17 cellular contexts compared by ENCODE assay signal in genomic region chr11:111571829-111572501, GRCh38. TPM values are rescaled to one million over a fixed set of nuclear protein-coding genes. Genes with fewer than 3 reads are reported as not detected.
DNase-seq lines count a peak whose midpoint lies in the region; ATAC-seq and TF ChIP-seq lines count a peak whose summit lies in the region.
"Had no signal": no experiment of that assay in that cellular context is flagged by ENCODE, and none has a peak within 500 bp of the region (broad histone marks: within the 10 kb centered on the region; RNA-seq: fewer than 3 reads in every experiment).

No MANE protein-coding gene starts in this region.

- H3K23ac ChIP-seq in mesenchymal stem cell (ENCODE audit: low read length in 2 of 2) = no peak overlapping the region
- no peak overlapping the region for H3K23ac ChIP-seq in mesendoderm (ENCODE audit: low read length)

- H4K20me1 ChIP-seq in Loucy (ENCODE audit: insufficient read depth, low read length, poor library complexity, severe bottlenecking) = no peaks in the 10 kb centered on the region

- no peak for TF ChIP-seq CTCF in Loucy (conservative IDR thresholded peaks at IDR 0.05; ENCODE audit: low read length)

- no peak overlapping the region for H3K18ac ChIP-seq in mesenchymal stem cell (ENCODE audit: low read depth in 1 of 2, low read length in 2 of 2)
- no peak overlapping the region for H3K18ac ChIP-seq in mesendoderm (ENCODE audit: low read length)

- H3K14ac ChIP-seq in mesenchymal stem cell (ENCODE audit: low read length in 2 of 2) = no peak overlapping the region

- no peak overlapping the region for H2BK12ac ChIP-seq in mesenchymal stem cell (ENCODE audit: low read length in 2 of 2)

- H3K4me3 ChIP-seq in Loucy (ENCODE audit: low read length, poor library complexity, severe bottlenecking) = peak overlapping the region; percentile 28
- H3K4me3 ChIP-seq in mesenchymal stem cell (ENCODE audit: insufficient read depth in 1 of 2, low read depth in 1 of 2, low read length in 2 of 2) = no peak overlapping the region
- H3K4me3 ChIP-seq in mesendoderm (ENCODE audit: low read length) = no peak overlapping the region
- H3K4me3 ChIP-seq: upper lobe of left lung had no signal

- H3K27me3 ChIP-seq in Loucy (ENCODE audit: insufficient read depth, low read length, poor library complexity, severe bottlenecking) = no peaks in the 10 kb centered on the region
- no peaks in the 10 kb centered on the region for H3K27me3 ChIP-seq in mesenchymal stem cell (ENCODE audit: control insufficient read depth in 1 of 2, insufficient read depth in 1 of 2, low read length in 2 of 2)
- no peaks in the 10 kb centered on the region for H3K27me3 ChIP-seq in mesendoderm (ENCODE audit: insufficient read depth, low read length, poor library complexity)
- H3K27me3 ChIP-seq: upper lobe of left lung had no signal

- H3K4ac ChIP-seq in mesenchymal stem cell (ENCODE audit: low read depth in 1 of 2, low read length in 2 of 2) (no peak overlapping the region), mesendoderm (ENCODE audit: low read depth, low read length) (no peak overlapping the region)

- H3K4me1 ChIP-seq in Loucy (ENCODE audit: insufficient read depth, low read length, poor library complexity, severe bottlenecking) = peaks cover 58% of the 10 kb centered on the region
- peaks cover 8% of the 10 kb centered on the region for H3K4me1 ChIP-seq in mesenchymal stem cell (ENCODE audit: control insufficient read depth, insufficient read depth, low read depth, low read length)
- no peaks in the 10 kb centered on the region for H3K4me1 ChIP-seq in mesendoderm (ENCODE audit: control insufficient read depth, low read depth, low read length)

- peak; percentile 13 for DNase-seq in GM03348 (ENCODE audit: low spot score)
- DNase-seq in dermis blood vessel endothelial cell = peak; percentile 44
- DNase-seq in mesenchymal stem cell = no peak
- DNase-seq in activated gamma-delta T cell treated with Interleukin-2 at 50 U/mL for 16 hours = no peak
- DNase-seq in activated CD4-positive, CD25-positive, alpha-beta regulatory T cell (lab: John Stamatoyannopoulos, UW) = no peak
- no peak for DNase-seq in mesendoderm
- DNase-seq: activated naive CD4-positive, alpha-beta T cell treated with anti-CD3 and anti-CD28 coated beads for 36 hours; aorta; CD4-positive, alpha-beta memory T cell; left colon; NCI-H1436; NCI-H2171; RPMI8226; stimulated activated naive CD4-positive, alpha-beta T cell treated with Interleukin-2 at 50 U/mL for 16 hours; upper lobe of left lung had no signal

- H3K9me2 ChIP-seq in Loucy (replicated peaks; ENCODE audit: low read depth, low read length) = no peaks in the 10 kb centered on the region

- H2AK5ac ChIP-seq in mesenchymal stem cell (ENCODE audit: low read length, severe bottlenecking) (no peak overlapping the region), mesendoderm (ENCODE audit: low read length) (no peak overlapping the region)

- H2BK5ac ChIP-seq in mesenchymal stem cell (ENCODE audit: low read depth, low read length, poor library complexity, severe bottlenecking) (no peak overlapping the region), mesendoderm (ENCODE audit: low read length) (no peak overlapping the region)

- no peak for ATAC-seq in GM19328 (IDR thresholded peaks at IDR 0.05; ENCODE audit: unreplicated experiment)
- ATAC-seq: left colon had no signal

- H2BK120ac ChIP-seq in mesenchymal stem cell (ENCODE audit: low read depth, low read length) = no peak overlapping the region
- H2BK120ac ChIP-seq in mesendoderm (ENCODE audit: low read depth, low read length) = no peak overlapping the region

- H2AFZ ChIP-seq in Loucy (ENCODE audit: low read length) = peak overlapping the region; percentile 31; the same call in 1 of the 2 replicates
- no peak overlapping the region for H2AFZ ChIP-seq in mesenchymal stem cell (ENCODE audit: low read depth, low read length)

- H3K27ac ChIP-seq in mesenchymal stem cell (ENCODE audit: low read length, poor library complexity, severe bottlenecking) = no peak overlapping the region
- H3K27ac ChIP-seq in mesendoderm (ENCODE audit: low read depth, low read length) = no peak overlapping the region
- H3K27ac ChIP-seq: upper lobe of left lung had no signal

- 89% methylated on average over 4 of the region's 6 CpGs for WGBS in mesenchymal stem cell
- WGBS in mesendoderm (ENCODE audit: extremely low coverage, insufficient coverage, low lambda C conversion rate) = no CpG with 5 or more reads among the region's 6 CpGs

- 0 out of 2 replicates have a peak, but pooled peaks cover 4% of the 10 kb centered on the region for H3F3A ChIP-seq in Loucy (ENCODE audit: low read depth)

- H3K9ac ChIP-seq in Loucy (ENCODE audit: low read depth, low read length, poor library complexity, severe bottlenecking) (peak overlapping the region; percentile 17), mesenchymal stem cell (ENCODE audit: low read length) (no peak overlapping the region), mesendoderm (ENCODE audit: low read length) (no peak overlapping the region)

- H3K4me2 ChIP-seq in Loucy (ENCODE audit: low read depth, low read length, poor library complexity, severe bottlenecking) (peak overlapping the region; percentile 52), mesenchymal stem cell (ENCODE audit: low read length, poor library complexity, severe bottlenecking) (no peak overlapping the region), mesendoderm (ENCODE audit: low read length) (no peak overlapping the region)

- H3K56ac ChIP-seq in mesendoderm (ENCODE audit: low read length) = no peak overlapping the region

- no peaks in the 10 kb centered on the region for H3K79me2 ChIP-seq in Loucy (ENCODE audit: insufficient read depth, low read length)
- no peaks in the 10 kb centered on the region for H3K79me2 ChIP-seq in mesendoderm (ENCODE audit: control insufficient read depth, insufficient read depth, low read length)

- peak overlapping the region; percentile 72 for H4K8ac ChIP-seq in mesenchymal stem cell (ENCODE audit: low read length)
- H4K8ac ChIP-seq in mesendoderm (ENCODE audit: low read depth, low read length) = no peak overlapping the region

- no peak overlapping the region for H2BK15ac ChIP-seq in mesenchymal stem cell (ENCODE audit: low read depth, poor library complexity, severe bottlenecking)
- H2BK15ac ChIP-seq in mesendoderm (replicated peaks; ENCODE audit: low read depth) = no peak overlapping the region

- H3K9me3 ChIP-seq in Loucy (ENCODE audit: insufficient read depth, low read depth, low read length) = no peaks in the 10 kb centered on the region
- H3K9me3 ChIP-seq in mesenchymal stem cell (ENCODE audit: control insufficient read depth, low read length) = no peaks in the 10 kb centered on the region
- H3K9me3 ChIP-seq: upper lobe of left lung had no signal

- no peak overlapping the region for H4K91ac ChIP-seq in mesenchymal stem cell (ENCODE audit: low read length)

- no peak overlapping the region for H4K5ac ChIP-seq in mesendoderm (ENCODE audit: low read length)

- no peaks in the 10 kb centered on the region for H3K79me1 ChIP-seq in mesenchymal stem cell (replicated peaks; ENCODE audit: low read length, poor library complexity, severe bottlenecking)
- H3K79me1 ChIP-seq in mesendoderm (ENCODE audit: low read length) = no peaks in the 10 kb centered on the region

- H3K36me3 ChIP-seq in Loucy (ENCODE audit: insufficient read depth, low read length) = no peaks in the 10 kb centered on the region
- H3K36me3 ChIP-seq in mesenchymal stem cell (ENCODE audit: control insufficient read depth in 1 of 2, insufficient read depth in 2 of 2, low read depth in 1 of 2, low read length in 2 of 2) = no peaks in the 10 kb centered on the region
- H3K36me3 ChIP-seq in mesendoderm (ENCODE audit: control insufficient read depth, insufficient read depth, low read length) = no peaks in the 10 kb centered on the region
- H3K36me3 ChIP-seq: upper lobe of left lung had no signal

RNA-seq across cellular contexts. Expression of gene SIK2, which starts 30.3 kb away (rescaled TPM):
- total RNA-seq in dermis blood vessel endothelial cell = 12.8 and 13.2 TPM in 2 replicates
- polyA plus RNA-seq in mesenchymal stem cell (2013, experiment 1 of 2) = 8.1 TPM
- polyA plus RNA-seq in mesenchymal stem cell (2013, experiment 2 of 2) = 8.1 TPM
- 4.1 TPM for polyA plus RNA-seq in mesendoderm (2013, experiment 1 of 2)
- 4.1 TPM for polyA plus RNA-seq in mesendoderm (2013, experiment 2 of 2)

RNA-seq across cellular contexts. Expression of gene LAYN, which starts 31.4 kb away (rescaled TPM):
- 71.8 and 91.7 TPM in 2 replicates for total RNA-seq in dermis blood vessel endothelial cell
- 41.2 TPM for polyA plus RNA-seq in mesenchymal stem cell (2013, experiment 1 of 2)
- polyA plus RNA-seq in mesenchymal stem cell (2013, experiment 2 of 2) = 40.6 TPM
- polyA plus RNA-seq in mesendoderm (2013, experiment 1 of 2) = 2.3 TPM
- polyA plus RNA-seq in mesendoderm (2013, experiment 2 of 2) = 2.7 TPM
- total RNA-seq: CD4-positive, alpha-beta memory T cell had no signal
- polyA plus RNA-seq: CD4-positive, alpha-beta memory T cell had no signal

RNA-seq across cellular contexts. Expression of gene HOATZ, which starts 57.4 kb away (rescaled TPM):
- total RNA-seq in dermis blood vessel endothelial cell = not detected in 2 replicates
- polyA plus RNA-seq in mesenchymal stem cell (2013, experiment 1 of 2) = 0.07 TPM
- polyA plus RNA-seq in mesenchymal stem cell (2013, experiment 2 of 2) = 0.07 TPM
- 0.34 TPM for polyA plus RNA-seq in mesendoderm (2013, experiment 1 of 2)
- polyA plus RNA-seq in mesendoderm (2013, experiment 2 of 2) = 0.11 TPM
- total RNA-seq: activated naive CD4-positive, alpha-beta T cell treated with anti-CD3 and anti-CD28 coated beads for 36 hours; aorta; CD4-positive, alpha-beta memory T cell; left colon had no signal
- polyA plus RNA-seq: aorta; CD4-positive, alpha-beta memory T cell had no signal

RNA-seq across cellular contexts. Expression of gene BTG4, which starts 59.8 kb away (rescaled TPM):
- total RNA-seq in dermis blood vessel endothelial cell = not detected in 2 replicates
- 0.07 TPM for polyA plus RNA-seq in mesenchymal stem cell (2013, experiment 1 of 2)
- polyA plus RNA-seq in mesenchymal stem cell (2013, experiment 2 of 2) = 0.04 TPM
- polyA plus RNA-seq in mesendoderm (2013, experiment 1 of 2) = 0.11 TPM
- polyA plus RNA-seq in mesendoderm (2013, experiment 2 of 2) = 0.06 TPM
- total RNA-seq: activated naive CD4-positive, alpha-beta T cell treated with anti-CD3 and anti-CD28 coated beads for 36 hours; aorta; CD4-positive, alpha-beta memory T cell; left colon had no signal
- polyA plus RNA-seq: aorta; CD4-positive, alpha-beta memory T cell had no signal

Comparison
In these comparisons a context has a peak if more than half of its experiments do, and no peak if none do; other contexts are left out.
1. DNase-seq: peak in GM03348 (single experiment) and dermis blood vessel endothelial cell (single experiment); none in mesenchymal stem cell (single experiment), activated gamma-delta T cell treated with Interleukin-2 at 50 U/mL for 16 hours (single experiment), activated CD4-positive, CD25-positive, alpha-beta regulatory T cell (0 of 4) and mesendoderm (single experiment).